ENCODE assay signal across 19 cellular contexts in the genomic region with DNA sequence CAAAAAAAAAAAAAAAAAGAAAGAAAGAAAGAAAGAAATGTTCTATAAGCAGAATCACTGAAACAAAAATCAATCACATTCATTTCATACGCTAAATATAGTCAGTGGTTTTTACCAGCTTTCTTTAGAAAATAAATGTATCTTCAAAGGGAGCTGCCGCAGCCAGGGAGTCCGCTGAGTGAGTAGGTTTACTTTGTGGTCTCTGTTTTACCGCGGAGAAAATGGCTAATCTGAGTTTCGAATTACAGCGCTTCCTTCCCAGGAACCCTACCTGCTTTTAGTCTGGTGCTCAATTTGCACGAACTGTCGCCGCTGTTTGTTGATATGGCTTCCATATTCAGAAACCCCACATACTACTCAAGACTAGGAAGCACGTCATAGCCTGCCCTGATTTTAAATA.
"Had no signal": no experiment of that assay in that cellular context is flagged by ENCODE, and none has a peak within 500 bp of the region (broad histone marks: within the 10 kb centered on the region; RNA-seq: fewer than 3 reads in every experiment).

No MANE protein-coding gene starts in this region.

- H3K27ac Mint-ChIP-seq: activated CD4-positive, alpha-beta T cell treated with anti-CD3 and anti-CD28 coated beads, Interleukin-2, amount 10 ng/mL, durations not matched to agents 24 days and 14 days; activated CD8-positive, alpha-beta T cell treated with anti-CD3 and anti-CD28 coated beads for 36 hours; activated naive CD8-positive, alpha-beta T cell treated with anti-CD3 and anti-CD28 coated beads, Interleukin-2, amount 10 ng/mL, durations not matched to agents 7 days and 5 days; activated T-helper 2 cell treated with anti-CD3 and anti-CD28 coated beads, Interferon-gamma antibody, Interleukin-2, Interleukin-4, amounts not matched to agents 10 μg/mL and 5 μg/mL and 100 μg/mL, durations not matched to agents 14 hours and 24 hours and 36 hours; brain; effector memory CD8-positive, alpha-beta T cell; nephron had no signal

- H3K27me3 Mint-ChIP-seq: activated CD4-positive, alpha-beta T cell treated with anti-CD3 and anti-CD28 coated beads, Interleukin-2, amount 10 ng/mL, durations not matched to agents 24 days and 14 days; activated CD8-positive, alpha-beta T cell treated with anti-CD3 and anti-CD28 coated beads for 36 hours; activated naive CD8-positive, alpha-beta T cell treated with anti-CD3 and anti-CD28 coated beads, Interleukin-2, amount 10 ng/mL, durations not matched to agents 7 days and 5 days; effector memory CD8-positive, alpha-beta T cell had no signal

- H3K36me3 ChIP-seq: esophagus squamous epithelium had no signal

- H3K36me3 Mint-ChIP-seq: activated naive CD8-positive, alpha-beta T cell treated with anti-CD3 and anti-CD28 coated beads, Interleukin-2, amount 10 ng/mL, durations not matched to agents 7 days and 5 days; brain had no signal

- H3K9me3 ChIP-seq: esophagus squamous epithelium had no signal

- ATAC-seq: activated CD8-positive, alpha-beta T cell treated with anti-CD3 and anti-CD28 coated beads for 36 hours; effector memory CD8-positive, alpha-beta T cell; left lobe of liver had no signal

- FAIRE-seq: kidney had no signal

- H3K4me1 Mint-ChIP-seq: activated CD4-positive, alpha-beta T cell treated with anti-CD3 and anti-CD28 coated beads, Interleukin-2, amount 10 ng/mL, durations not matched to agents 24 days and 14 days; activated naive CD8-positive, alpha-beta T cell treated with anti-CD3 and anti-CD28 coated beads, Interleukin-2, amount 10 ng/mL, durations not matched to agents 7 days and 5 days had no signal

- H3K4me3 ChIP-seq: esophagus squamous epithelium had no signal

- H3K27ac ChIP-seq: esophagus squamous epithelium had no signal

- DNase-seq: activated CD4-positive, alpha-beta T cell treated with anti-CD3 and anti-CD28 coated beads, Interleukin-2, amount 10 ng/mL, durations not matched to agents 24 days and 14 days; activated CD8-positive, alpha-beta T cell treated with anti-CD3 and anti-CD28 coated beads for 36 hours; activated naive CD4-positive, alpha-beta T cell treated with Interleukin-2 at 50 U/mL for 16 hours; activated naive CD8-positive, alpha-beta T cell treated with anti-CD3 and anti-CD28 coated beads, Interleukin-2, amount 10 ng/mL, durations not matched to agents 7 days and 5 days; activated T-cell treated with anti-CD3 and anti-CD28 coated beads, Interleukin-2, amount 50 U/mL, for 1 hour; amygdala; caudate nucleus; effector memory CD8-positive, alpha-beta T cell; esophagus squamous epithelium; hippocampal formation; kidney; midbrain; occipital lobe; posterior cingulate gyrus; stimulated activated naive CD4-positive, alpha-beta T cell had no signal

- H3K9me3 Mint-ChIP-seq: activated CD4-positive, alpha-beta T cell treated with anti-CD3 and anti-CD28 coated beads, Interleukin-2, amount 10 ng/mL, durations not matched to agents 24 days and 14 days; activated CD8-positive, alpha-beta T cell treated with anti-CD3 and anti-CD28 coated beads for 36 hours; activated naive CD8-positive, alpha-beta T cell treated with anti-CD3 and anti-CD28 coated beads, Interleukin-2, amount 10 ng/mL, durations not matched to agents 7 days and 5 days; activated T-helper 2 cell treated with anti-CD3 and anti-CD28 coated beads, Interferon-gamma antibody, Interleukin-2, Interleukin-4, amounts not matched to agents 10 μg/mL and 5 μg/mL and 100 μg/mL, durations not matched to agents 14 hours and 24 hours and 36 hours; effector memory CD8-positive, alpha-beta T cell; nephron had no signal

- H3K4me3 Mint-ChIP-seq: activated CD4-positive, alpha-beta T cell treated with anti-CD3 and anti-CD28 coated beads, Interleukin-2, amount 10 ng/mL, durations not matched to agents 24 days and 14 days; activated CD8-positive, alpha-beta T cell treated with anti-CD3 and anti-CD28 coated beads for 36 hours; activated naive CD8-positive, alpha-beta T cell treated with anti-CD3 and anti-CD28 coated beads, Interleukin-2, amount 10 ng/mL, durations not matched to agents 7 days and 5 days; brain; effector memory CD8-positive, alpha-beta T cell; nephron had no signal
